21 cellular contexts compared by ENCODE assay signal in genomic region chr22:46238541-46238940, GRCh38. TPM values are rescaled to one million over a fixed set of nuclear protein-coding genes. Genes with fewer than 3 reads are reported as not detected.
A peak's percentile ranks its signal among the peaks of the same experiment; 100 is the strongest.
DNase-seq lines count a peak whose midpoint lies in the region; ATAC-seq and TF ChIP-seq lines count a peak whose summit lies in the region.
"Had no signal": no experiment of that assay in that cellular context is flagged by ENCODE, and none has a peak within 500 bp of the region (broad histone marks: within the 10 kb centered on the region; RNA-seq: fewer than 3 reads in every experiment).

No MANE protein-coding gene starts in this region.

- 52 to 58% (median 53%) methylated on average over 16 of the region's 16 CpGs for WGBS in psoas muscle, 3 donors

- H3K36me3 ChIP-seq in left ventricle myocardium inferior (peaks cover 39% of the 10 kb centered on the region), psoas muscle (ENCODE audit: insufficient read depth in 1 of 2, low read depth in 1 of 2) (peaks cover 0 to 50% of the 10 kb centered on the region in 2 donors)

- H3K27me3 ChIP-seq in left ventricle myocardium inferior (ENCODE audit: low read depth): no peaks in the 10 kb centered on the region
- no peaks in the 10 kb centered on the region for H3K27me3 ChIP-seq in psoas muscle (ENCODE audit: insufficient read depth in 3 of 3, low read length in 2 of 3)
- H3K27me3 ChIP-seq: testis had no signal

- intact Hi-C loops in left ventricle myocardium inferior (cut with micrococcal nuclease): no loop called here
- intact Hi-C loops in psoas muscle (cut with DNase I): no loop called here

- ATAC-seq in psoas muscle: peak; percentile 50 to 64 (median 61)
- no peak for ATAC-seq in omental fat pad (ENCODE audit: low FRiP score)
- ATAC-seq: activated naive CD8-positive, alpha-beta T cell treated with anti-CD3 and anti-CD28 coated beads, Interleukin-2, amount 50 U/mL, for 24 hours; HCT116 had no signal

- H3K27ac ChIP-seq in angular gyrus (ENCODE audit: low read depth, low read length) (peak overlapping the region; percentile 78), left ventricle myocardium inferior (replicated peaks) (peak overlapping the region; percentile 83), psoas muscle (peak overlapping the region; percentile 30)
- H3K27ac ChIP-seq: testis had no signal

- DNase-seq in Ammon's horn (ENCODE audit: low spot score): peak; percentile 60
- no peak for DNase-seq in left ventricle myocardium inferior
- DNase-seq in psoas muscle: peak in 1 of 2 donors; percentile 50
- no peak for DNase-seq in HPDE6-E6E7 (ENCODE audit: extremely low spot score)
- no peak for DNase-seq in omental fat pad (ENCODE audit: low spot score)
- no peak for DNase-seq in NCI-H2196 treated with DMSO at 0.1 percent for 48 hours (lab: John Stamatoyannopoulos, UW; ENCODE audit: unreplicated experiment)
- no peak for DNase-seq in NCI-H82 (lab: John Stamatoyannopoulos, UW)
- DNase-seq: activated naive CD8-positive, alpha-beta T cell treated with anti-CD3 and anti-CD28 coated beads, Interleukin-2, amount 50 U/mL, for 24 hours; CD4-positive, alpha-beta T cell; cortex of kidney; Kasumi-1; kidney; mesendoderm; natural killer cell; NCI-H1092 treated with DMSO at 0.1 percent for 48 hours; NCI-H2081 treated with DMSO at 0.1 percent for 48 hours; NCI-H524; RPMI8226; testis had no signal

- H3K9me3 ChIP-seq in left ventricle myocardium inferior (replicated peaks) (no peaks in the 10 kb centered on the region), psoas muscle (no peaks in the 10 kb centered on the region)
- H3K9me3 ChIP-seq: testis had no signal

- TF ChIP-seq CTCF in left ventricle myocardium inferior (IDR thresholded peaks at IDR 0.05; ENCODE audit: borderline replicate concordance): no peak
- no peak for TF ChIP-seq CTCF in psoas muscle (IDR thresholded peaks at IDR 0.05)
- no peak for TF ChIP-seq CTCF in omental fat pad (IDR thresholded peaks at IDR 0.05)

- H3K4me1 ChIP-seq in left ventricle myocardium inferior: peaks cover 74% of the 10 kb centered on the region
- H3K4me1 ChIP-seq in psoas muscle: peaks cover 27% of the 10 kb centered on the region

- no peak overlapping the region for H3K4me3 ChIP-seq in left ventricle myocardium inferior
- no peak overlapping the region for H3K4me3 ChIP-seq in psoas muscle
- H3K4me3 ChIP-seq: testis had no signal

RNA-seq across cellular contexts. Expression of gene CDPF1, which starts 11.6 kb away (rescaled TPM):
- total RNA-seq in left ventricle myocardium inferior (6.4 TPM), psoas muscle (1 to 10 TPM; 5.3 to 9.1 (median 8.8) TPM), omental fat pad (10 to 100 TPM in 2 of 4 donors, 1 to 10 TPM in 2; 5.7 to 18.8 (median 8.5) TPM)
- 10 to 100 TPM; 11.2 to 17.8 (median 14.3) TPM for polyA plus RNA-seq in psoas muscle

RNA-seq across cellular contexts. Expression of gene PKDREJ, which starts 24.6 kb away (rescaled TPM):
- 0.08 TPM for total RNA-seq in left ventricle myocardium inferior
- total RNA-seq in psoas muscle: not detected
- polyA plus RNA-seq in psoas muscle: under 1 TPM in 2 of 3 donors, not detected in 1; under 0.01 to 0.03 TPM
- under 1 TPM in 1 of 4 donors, not detected in 3; 0.09 TPM for total RNA-seq in omental fat pad
- total RNA-seq: CD4-positive, alpha-beta T cell had no signal

RNA-seq across cellular contexts. Expression of gene TTC38, which starts 29.3 kb away (rescaled TPM):
- total RNA-seq in left ventricle myocardium inferior (25.4 TPM), psoas muscle (10 to 100 TPM; 11.3 to 19.5 (median 14.9) TPM), omental fat pad (100 to 1,000 TPM in 2 of 4 donors, 10 to 100 TPM in 2; 49.8 to 116 (median 76.8) TPM)
- 10 to 100 TPM in 2 of 3 donors, 1 to 10 TPM in 1; 9.9 to 15.0 (median 13.4) TPM for polyA plus RNA-seq in psoas muscle

RNA-seq across cellular contexts. Expression of gene GTSE1, which starts 58.1 kb away (rescaled TPM):
- total RNA-seq in left ventricle myocardium inferior (0.25 TPM), psoas muscle (under 1 TPM in 3 of 4 donors, not detected in 1; 0.15 to 0.47 (median 0.29) TPM), omental fat pad (1 to 10 TPM in 3 of 4 donors, not detected in 1; 1.1 to 2.5 (median 1.3) TPM)
- under 1 TPM; 0.04 to 0.18 (median 0.13) TPM for polyA plus RNA-seq in psoas muscle

Comparison
In these comparisons a context has a peak if more than half of its experiments do, and no peak if none do; other contexts are left out.
1. H3K27ac ChIP-seq: peak in every context shown above with its lines; median percentile 83 in left ventricle myocardium inferior; 78 in angular gyrus; 30 in psoas muscle.